1 cellular context compared by ENCODE assay signal in genomic region chr12:91181053-91181452, GRCh38.
TF ChIP-seq lines count a peak whose summit lies in the region.

No MANE protein-coding gene starts in this region.

TF ChIP-seq in HepG2, 621 proteins besides CTCF, POLR2A, EP300 and RAD21:
- no peak for TF ChIP-seq GABPB1 (CRISPR knock-in tag; IDR thresholded peaks at IDR 0.05)
- no peak for TF ChIP-seq RFX1 (IDR thresholded peaks at IDR 0.05)
- TF ChIP-seq ZMAT5 (CRISPR knock-in tag; IDR thresholded peaks at IDR 0.05; ENCODE audit: borderline replicate concordance, low read depth) = no peak
- no peak for TF ChIP-seq ZNF629 (CRISPR knock-in tag; conservative IDR thresholded peaks at IDR 0.05)
- TF ChIP-seq, protein P1, sequence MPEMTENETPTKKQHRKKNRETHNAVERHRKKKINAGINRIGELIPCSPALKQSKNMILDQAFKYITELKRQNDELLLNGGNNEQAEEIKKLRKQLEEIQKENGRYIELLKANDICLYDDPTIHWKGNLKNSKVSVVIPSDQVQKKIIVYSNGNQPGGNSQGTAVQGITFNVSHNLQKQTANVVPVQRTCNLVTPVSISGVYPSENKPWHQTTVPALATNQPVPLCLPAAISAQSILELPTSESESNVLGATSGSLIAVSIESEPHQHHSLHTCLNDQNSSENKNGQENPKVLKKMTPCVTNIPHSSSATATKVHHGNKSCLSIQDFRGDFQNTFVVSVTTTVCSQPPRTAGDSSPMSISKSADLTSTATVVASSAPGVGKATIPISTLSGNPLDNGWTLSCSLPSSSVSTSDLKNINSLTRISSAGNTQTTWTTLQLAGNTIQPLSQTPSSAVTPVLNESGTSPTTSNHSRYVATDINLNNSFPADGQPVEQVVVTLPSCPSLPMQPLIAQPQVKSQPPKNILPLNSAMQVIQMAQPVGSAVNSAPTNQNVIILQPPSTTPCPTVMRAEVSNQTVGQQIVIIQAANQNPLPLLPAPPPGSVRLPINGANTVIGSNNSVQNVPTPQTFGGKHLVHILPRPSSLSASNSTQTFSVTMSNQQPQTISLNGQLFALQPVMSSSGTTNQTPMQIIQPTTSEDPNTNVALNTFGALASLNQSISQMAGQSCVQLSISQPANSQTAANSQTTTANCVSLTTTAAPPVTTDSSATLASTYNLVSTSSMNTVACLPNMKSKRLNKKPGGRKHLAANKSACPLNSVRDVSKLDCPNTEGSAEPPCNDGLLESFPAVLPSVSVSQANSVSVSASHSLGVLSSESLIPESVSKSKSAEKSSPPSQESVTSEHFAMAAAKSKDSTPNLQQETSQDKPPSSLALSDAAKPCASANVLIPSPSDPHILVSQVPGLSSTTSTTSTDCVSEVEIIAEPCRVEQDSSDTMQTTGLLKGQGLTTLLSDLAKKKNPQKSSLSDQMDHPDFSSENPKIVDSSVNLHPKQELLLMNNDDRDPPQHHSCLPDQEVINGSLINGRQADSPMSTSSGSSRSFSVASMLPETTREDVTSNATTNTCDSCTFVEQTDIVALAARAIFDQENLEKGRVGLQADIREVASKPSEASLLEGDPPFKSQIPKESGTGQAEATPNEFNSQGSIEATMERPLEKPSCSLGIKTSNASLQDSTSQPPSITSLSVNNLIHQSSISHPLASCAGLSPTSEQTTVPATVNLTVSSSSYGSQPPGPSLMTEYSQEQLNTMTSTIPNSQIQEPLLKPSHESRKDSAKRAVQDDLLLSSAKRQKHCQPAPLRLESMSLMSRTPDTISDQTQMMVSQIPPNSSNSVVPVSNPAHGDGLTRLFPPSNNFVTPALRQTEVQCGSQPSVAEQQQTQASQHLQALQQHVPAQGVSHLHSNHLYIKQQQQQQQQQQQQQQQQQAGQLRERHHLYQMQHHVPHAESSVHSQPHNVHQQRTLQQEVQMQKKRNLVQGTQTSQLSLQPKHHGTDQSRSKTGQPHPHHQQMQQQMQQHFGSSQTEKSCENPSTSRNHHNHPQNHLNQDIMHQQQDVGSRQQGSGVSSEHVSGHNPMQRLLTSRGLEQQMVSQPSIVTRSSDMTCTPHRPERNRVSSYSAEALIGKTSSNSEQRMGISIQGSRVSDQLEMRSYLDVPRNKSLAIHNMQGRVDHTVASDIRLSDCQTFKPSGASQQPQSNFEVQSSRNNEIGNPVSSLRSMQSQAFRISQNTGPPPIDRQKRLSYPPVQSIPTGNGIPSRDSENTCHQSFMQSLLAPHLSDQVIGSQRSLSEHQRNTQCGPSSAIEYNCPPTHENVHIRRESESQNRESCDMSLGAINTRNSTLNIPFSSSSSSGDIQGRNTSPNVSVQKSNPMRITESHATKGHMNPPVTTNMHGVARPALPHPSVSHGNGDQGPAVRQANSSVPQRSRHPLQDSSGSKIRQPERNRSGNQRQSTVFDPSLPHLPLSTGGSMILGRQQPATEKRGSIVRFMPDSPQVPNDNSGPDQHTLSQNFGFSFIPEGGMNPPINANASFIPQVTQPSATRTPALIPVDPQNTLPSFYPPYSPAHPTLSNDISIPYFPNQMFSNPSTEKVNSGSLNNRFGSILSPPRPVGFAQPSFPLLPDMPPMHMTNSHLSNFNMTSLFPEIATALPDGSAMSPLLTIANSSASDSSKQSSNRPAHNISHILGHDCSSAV (CRISPR knock-in tag; IDR thresholded peaks at IDR 0.05; ENCODE audit: borderline replicate concordance) = no peak
- no peak for TF ChIP-seq AGO1 (IDR thresholded peaks at IDR 0.05; ENCODE audit: low read depth, low read length, poor library complexity, severe bottlenecking)
- TF ChIP-seq IRX3 (CRISPR knock-in tag; IDR thresholded peaks at IDR 0.05; ENCODE audit: borderline replicate concordance, low read depth) = no peak
- no peak for TF ChIP-seq JUND (CRISPR knock-in tag; IDR thresholded peaks at IDR 0.05)
- TF ChIP-seq, protein P2, sequence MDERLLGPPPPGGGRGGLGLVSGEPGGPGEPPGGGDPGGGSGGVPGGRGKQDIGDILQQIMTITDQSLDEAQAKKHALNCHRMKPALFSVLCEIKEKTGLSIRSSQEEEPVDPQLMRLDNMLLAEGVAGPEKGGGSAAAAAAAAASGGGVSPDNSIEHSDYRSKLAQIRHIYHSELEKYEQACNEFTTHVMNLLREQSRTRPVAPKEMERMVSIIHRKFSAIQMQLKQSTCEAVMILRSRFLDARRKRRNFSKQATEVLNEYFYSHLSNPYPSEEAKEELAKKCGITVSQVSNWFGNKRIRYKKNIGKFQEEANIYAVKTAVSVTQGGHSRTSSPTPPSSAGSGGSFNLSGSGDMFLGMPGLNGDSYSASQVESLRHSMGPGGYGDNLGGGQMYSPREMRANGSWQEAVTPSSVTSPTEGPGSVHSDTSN (CRISPR knock-in tag; IDR thresholded peaks at IDR 0.05) = no peak
- no peak for TF ChIP-seq YY1 (IDR thresholded peaks at IDR 0.05; ENCODE audit: insufficient read depth, insufficient replicate concordance, low read depth, low read length)
- TF ChIP-seq GZF1 (CRISPR knock-in tag; IDR thresholded peaks at IDR 0.05) = no peak
- no peak for TF ChIP-seq ETV6 (CRISPR knock-in tag; conservative IDR thresholded peaks at IDR 0.05)
- TF ChIP-seq STAG1 (CRISPR knock-in tag; IDR thresholded peaks at IDR 0.05) = no peak
- no peak for TF ChIP-seq PHB2 (IDR thresholded peaks at IDR 0.05; ENCODE audit: partially characterized antibody)
- no peak for TF ChIP-seq ERF (CRISPR knock-in tag; IDR thresholded peaks at IDR 0.05)
- TF ChIP-seq ZBTB20 (CRISPR knock-in tag; IDR thresholded peaks at IDR 0.05; ENCODE audit: borderline replicate concordance, low read depth) = no peak
- TF ChIP-seq PPARG (CRISPR knock-in tag; conservative IDR thresholded peaks at IDR 0.05) = no peak
